Comparison of ENCODE assay signal across 31 cellular contexts in genomic region chr10:71959526-71959925, GRCh38. TPM values are rescaled to one million over a fixed set of nuclear protein-coding genes. Genes with fewer than 3 reads are reported as not detected.
"Had no signal": no experiment of that assay in that cellular context is flagged by ENCODE, and none has a peak within 500 bp of the region (broad histone marks: within the 10 kb centered on the region; RNA-seq: fewer than 3 reads in every experiment).

No MANE protein-coding gene starts in this region.

- H3K4me1 Mint-ChIP-seq: activated CD4-positive, alpha-beta memory T cell treated with anti-CD3 and anti-CD28 coated beads, Interleukin-2, amount 10 ng/mL, durations not matched to agents 7 days and 5 days; activated CD4-positive, alpha-beta T cell treated with anti-CD3 and anti-CD28 coated beads, Interleukin-2, amount 10 ng/mL, durations not matched to agents 7 days and 5 days; endodermal cell had no signal

- H3K36me3 ChIP-seq: adrenal gland, colonic mucosa, esophagus muscularis mucosa, gastrocnemius medialis had no signal

- H3K27ac ChIP-seq: adrenal gland, body of pancreas, colonic mucosa, esophagus muscularis mucosa, foreskin keratinocyte, gastrocnemius medialis had no signal

- H3K4me1 ChIP-seq: colonic mucosa had no signal

- H3K4me3 Mint-ChIP-seq: activated CD4-positive, alpha-beta memory T cell treated with anti-CD3 and anti-CD28 coated beads, Interleukin-2, amount 10 ng/mL, durations not matched to agents 7 days and 5 days; activated CD4-positive, alpha-beta T cell treated with anti-CD3 and anti-CD28 coated beads, Interleukin-2, amount 10 ng/mL, durations not matched to agents 7 days and 5 days; activated naive CD4-positive, alpha-beta T cell treated with anti-CD3 and anti-CD28 coated beads for 36 hours; activated naive CD4-positive, alpha-beta T cell treated with anti-CD3 and anti-CD28 coated beads, Interleukin-2, amount 50 U/mL, for 24 hours; activated naive CD8-positive, alpha-beta T cell treated with anti-CD3 and anti-CD28 coated beads for 36 hours; activated naive CD8-positive, alpha-beta T cell treated with anti-CD3 and anti-CD28 coated beads, Interleukin-2, amount 50 U/mL, for 24 hours; activated T-cell treated with anti-CD3 and anti-CD28 coated beads, Interleukin-2, amount 50 U/mL, for 24 hours; activated T-helper 17 cell treated with anti-CD3 and anti-CD28 coated beads, Interleukin-2, amount 50 U/mL, for 72 hours; endodermal cell; WTC11 had no signal

- DNase-seq: activated CD4-positive, alpha-beta memory T cell treated with anti-CD3 and anti-CD28 coated beads, Interleukin-2, amount 10 ng/mL, durations not matched to agents 7 days and 5 days; activated CD4-positive, alpha-beta T cell treated with anti-CD3 and anti-CD28 coated beads for 1 hour; activated CD4-positive, alpha-beta T cell treated with anti-CD3 and anti-CD28 coated beads for 4 hours; activated CD4-positive, alpha-beta T cell treated with anti-CD3 and anti-CD28 coated beads, Interleukin-2, amount 10 ng/mL, durations not matched to agents 7 days and 5 days; activated CD4-positive, alpha-beta T cell treated with anti-CD3 and anti-CD28 coated beads, Interleukin-2, amount 50 U/mL, for 4 hours; activated CD8-positive, alpha-beta memory T cell treated with anti-CD3 and anti-CD28 coated beads, Interleukin-2, amount 50 U/mL, for 48 hours; activated effector memory CD4-positive, alpha-beta T cell treated with Interleukin-2 at 50 U/mL for 16 hours; activated naive CD4-positive, alpha-beta T cell treated with anti-CD3 and anti-CD28 coated beads for 36 hours; activated naive CD8-positive, alpha-beta T cell treated with anti-CD3 and anti-CD28 coated beads for 36 hours; activated naive CD8-positive, alpha-beta T cell treated with anti-CD3 and anti-CD28 coated beads, Interleukin-2, amount 50 U/mL, for 24 hours; activated T-cell treated with anti-CD3 and anti-CD28 coated beads for 4 hours; activated T-cell treated with anti-CD3 and anti-CD28 coated beads, Interleukin-2, amount 50 U/mL, for 24 hours; adrenal gland; amygdala; aorta; body of pancreas; caudate nucleus; cerebellar nuclear complex; colonic mucosa; effector memory CD4-positive, alpha-beta T cell; endodermal cell; erythroblast; foreskin keratinocyte; gastrocnemius medialis; glutamatergic neuron; T-helper 2 cell had no signal

- H3K9me3 Mint-ChIP-seq: activated naive CD4-positive, alpha-beta T cell treated with anti-CD3 and anti-CD28 coated beads, Interleukin-2, amount 50 U/mL, for 24 hours; activated T-helper 17 cell treated with anti-CD3 and anti-CD28 coated beads, Interleukin-2, amount 50 U/mL, for 72 hours had no signal

- ATAC-seq: activated naive CD8-positive, alpha-beta T cell treated with anti-CD3 and anti-CD28 coated beads, Interleukin-2, amount 50 U/mL, for 24 hours; activated T-helper 17 cell treated with anti-CD3 and anti-CD28 coated beads, Interleukin-2, amount 50 U/mL, for 72 hours; body of pancreas; foreskin keratinocyte; gastrocnemius medialis; WTC11 had no signal

- H3K36me3 Mint-ChIP-seq: activated naive CD8-positive, alpha-beta T cell treated with anti-CD3 and anti-CD28 coated beads for 36 hours had no signal

- H3K27ac Mint-ChIP-seq: activated CD4-positive, alpha-beta memory T cell treated with anti-CD3 and anti-CD28 coated beads, Interleukin-2, amount 10 ng/mL, durations not matched to agents 7 days and 5 days; activated CD4-positive, alpha-beta T cell treated with anti-CD3 and anti-CD28 coated beads, Interleukin-2, amount 10 ng/mL, durations not matched to agents 7 days and 5 days; activated naive CD4-positive, alpha-beta T cell treated with anti-CD3 and anti-CD28 coated beads for 36 hours; activated naive CD4-positive, alpha-beta T cell treated with anti-CD3 and anti-CD28 coated beads, Interleukin-2, amount 50 U/mL, for 24 hours; activated naive CD8-positive, alpha-beta T cell treated with anti-CD3 and anti-CD28 coated beads for 36 hours; activated naive CD8-positive, alpha-beta T cell treated with anti-CD3 and anti-CD28 coated beads, Interleukin-2, amount 50 U/mL, for 24 hours; activated T-cell treated with anti-CD3 and anti-CD28 coated beads, Interleukin-2, amount 50 U/mL, for 24 hours; activated T-helper 17 cell treated with anti-CD3 and anti-CD28 coated beads, Interleukin-2, amount 50 U/mL, for 72 hours; endodermal cell; WTC11 had no signal

- H3K9me3 ChIP-seq: body of pancreas, colonic mucosa, esophagus muscularis mucosa, gastrocnemius medialis had no signal

- H3K4me3 ChIP-seq: adrenal gland, body of pancreas, colonic mucosa, esophagus muscularis mucosa, gastrocnemius medialis had no signal

- H3K27me3 ChIP-seq: adrenal gland, body of pancreas, esophagus muscularis mucosa, foreskin keratinocyte, gastrocnemius medialis had no signal

RNA-seq across cellular contexts. Expression of gene CHST3, which starts 4.7 kb away (rescaled TPM):
- total RNA-seq: T-helper 1 cell treated with Interleukin-12 subunit alpha and Interleukin-12 subunit beta and Interleukin-4 antibody, amounts not matched to agents 30 ng/mL and 1 ng/mL, for 36 hours had no signal
